29 cellular contexts compared by ENCODE assay signal in genomic region chr3:18432752-18433151, GRCh38. TPM values are rescaled to one million over a fixed set of nuclear protein-coding genes. Genes with fewer than 3 reads are reported as not detected.
DNase-seq lines count a peak whose midpoint lies in the region; ATAC-seq lines count a peak whose summit lies in the region.
"Had no signal": no experiment of that assay in that cellular context is flagged by ENCODE, and none has a peak within 500 bp of the region (broad histone marks: within the 10 kb centered on the region; RNA-seq: fewer than 3 reads in every experiment).

No MANE protein-coding gene starts in this region.

- H3K4me3 ChIP-seq in CD4-positive, alpha-beta memory T cell (ENCODE audit: low read length in 2 of 2), result no peak overlapping the region
- peak overlapping the region; percentile 38 for H3K4me3 ChIP-seq in naive thymus-derived CD4-positive, alpha-beta T cell (ENCODE audit: low read length)
- H3K4me3 ChIP-seq in H7 (ENCODE audit: insufficient read depth, low read depth, low read length), result no peak overlapping the region
- H3K4me3 ChIP-seq: A549, coronary artery, Peyer's patch, thyroid gland, vagina had no signal

- peaks cover 94% of the 10 kb centered on the region for H3K4me1 ChIP-seq in CD4-positive, alpha-beta memory T cell (ENCODE audit: insufficient read depth, low read length)
- H3K4me1 ChIP-seq in naive thymus-derived CD4-positive, alpha-beta T cell (ENCODE audit: control insufficient read depth in 2 of 2, insufficient read depth in 2 of 2, low read length in 2 of 2), result peaks cover 4 to 43% of the 10 kb centered on the region in 2 donors
- H3K4me1 ChIP-seq: A549, Peyer's patch, thyroid gland, vagina had no signal

- POLR2A ChIA-PET in CD4-positive, alpha-beta memory T cell (lab: Charles Lee; ENCODE audit: partially characterized antibody), result interaction anchor here (0.6 to 8.2 kb wide), 3 partner anchors 11 to 252 kb away, joined by 5 to 88 read pairs (median 10); no protein-coding TSS in a partner anchor
- POLR2A ChIA-PET in activated CD4-positive, alpha-beta memory T cell treated with anti-CD3 and anti-CD28 coated beads, Interleukin-2, amount 10 ng/mL, durations not matched to agents 7 days and 5 days (lab: Charles Lee), result interaction anchor here (1.5 to 10.5 kb wide), 5 partner anchors 10 to 326 kb away, joined by 5 to 180 read pairs (median 6); partner anchors contain the start of gene SATB1
- POLR2A ChIA-PET in naive thymus-derived CD4-positive, alpha-beta T cell (lab: Charles Lee), result interaction anchor here (0.6 to 11.5 kb wide), 7 partner anchors 11 to 78 kb away, joined by 3 to 206 read pairs (median 7); partner anchors contain the start of gene SATB1

- DNase-seq in activated CD4-positive, alpha-beta T cell treated with anti-CD3 and anti-CD28 coated beads, Interleukin-2, amount 10 ng/mL, durations not matched to agents 24 days and 14 days, result peak; percentile 56
- no peak for DNase-seq in activated CD4-positive, alpha-beta T cell treated with anti-CD3 and anti-CD28 coated beads, Interleukin-2, amount 50 U/mL, for 1 hour
- DNase-seq in CD4-positive, alpha-beta memory T cell, result no peak
- DNase-seq in activated CD4-positive, alpha-beta memory T cell treated with anti-CD3 and anti-CD28 coated beads, Interleukin-2, amount 10 ng/mL, durations not matched to agents 7 days and 5 days, result no peak
- DNase-seq in naive thymus-derived CD4-positive, alpha-beta T cell, result no peak
- no peak for DNase-seq in H7
- DNase-seq in superior temporal gyrus (ENCODE audit: extremely low spot score), result no peak
- DNase-seq: activated CD4-positive, CD25-positive, alpha-beta regulatory T cell treated with anti-CD3 and anti-CD28 coated beads, Interleukin-2, amount 50 U/mL, for 72 hours; activated CD8-positive, alpha-beta memory T cell treated with anti-CD3 and anti-CD28 coated beads, Interleukin-2, amount 50 U/mL, for 4 hours; AML-193; DMS53; effector memory CD4-positive, alpha-beta T cell; erythroblast; glutamatergic neuron; GOT3; islet precursor cell; left ventricle myocardium superior; NCI-H187; NCI-H226; occipital lobe; Peyer's patch; SIG-M5; stimulated activated naive CD4-positive, alpha-beta T cell; thyroid gland had no signal

- H3K36me3 Mint-ChIP-seq in activated CD4-positive, alpha-beta T cell treated with anti-CD3 and anti-CD28 coated beads, Interleukin-2, amount 10 ng/mL, durations not matched to agents 24 days and 14 days (ENCODE audit: low read depth), result peaks cover 78% of the 10 kb centered on the region
- peaks cover 0 to 4% of the 10 kb centered on the region in 2 donors for H3K36me3 Mint-ChIP-seq in CD4-positive, alpha-beta memory T cell
- H3K36me3 Mint-ChIP-seq in activated CD4-positive, alpha-beta memory T cell treated with anti-CD3 and anti-CD28 coated beads, Interleukin-2, amount 10 ng/mL, durations not matched to agents 7 days and 5 days (ENCODE audit: low read depth), result peaks cover 68% of the 10 kb centered on the region
- peaks cover 0 to 61% (median 8%) of the 10 kb centered on the region in 5 donors for H3K36me3 Mint-ChIP-seq in naive thymus-derived CD4-positive, alpha-beta T cell

- H3K27ac Mint-ChIP-seq in activated CD4-positive, alpha-beta T cell treated with anti-CD3 and anti-CD28 coated beads, Interleukin-2, amount 10 ng/mL, durations not matched to agents 24 days and 14 days, result peak overlapping the region; percentile 88
- H3K27ac Mint-ChIP-seq in CD4-positive, alpha-beta memory T cell, result peak overlapping the region in 6 of 7 donors; percentile 33 to 94 (median 52)
- peak overlapping the region; percentile 85 for H3K27ac Mint-ChIP-seq in activated CD4-positive, alpha-beta memory T cell treated with anti-CD3 and anti-CD28 coated beads, Interleukin-2, amount 10 ng/mL, durations not matched to agents 7 days and 5 days
- H3K27ac Mint-ChIP-seq in naive thymus-derived CD4-positive, alpha-beta T cell, result peak overlapping the region; percentile 87 to 97 (median 91)

- CTCF ChIA-PET in CD4-positive, alpha-beta memory T cell (lab: Charles Lee; ENCODE audit: partially characterized antibody), result interaction anchor here (0.7 to 1.2 kb wide), 2 partner anchors 15 to 325 kb away, joined by 3 read pairs; no protein-coding TSS in a partner anchor
- CTCF ChIA-PET in activated CD4-positive, alpha-beta memory T cell treated with anti-CD3 and anti-CD28 coated beads, Interleukin-2, amount 10 ng/mL, durations not matched to agents 7 days and 5 days (lab: Charles Lee), result interaction anchor here (1.5 kb wide), 1 partner anchor 127 kb away, joined by 3 read pairs; no protein-coding TSS in a partner anchor
- CTCF ChIA-PET in naive thymus-derived CD4-positive, alpha-beta T cell (lab: Charles Lee), result interaction anchor here (2.6 kb wide), 1 partner anchor 9 kb away, joined by 11 read pairs; no protein-coding TSS in a partner anchor

- no peaks in the 10 kb centered on the region for H3K27me3 ChIP-seq in CD4-positive, alpha-beta memory T cell (ENCODE audit: insufficient read depth, low read length)
- no peaks in the 10 kb centered on the region for H3K27me3 ChIP-seq in naive thymus-derived CD4-positive, alpha-beta T cell (ENCODE audit: control insufficient read depth in 2 of 2, insufficient read depth in 2 of 2, low read length in 2 of 2)
- no peaks in the 10 kb centered on the region; the same call in 1 of the 2 replicates for H3K27me3 ChIP-seq in H7 (ENCODE audit: control insufficient read depth, insufficient read depth, low read length)
- H3K27me3 ChIP-seq: Peyer's patch, thyroid gland, vagina had no signal

- H3K36me3 ChIP-seq in CD4-positive, alpha-beta memory T cell (ENCODE audit: insufficient read depth, low read length), result no peaks in the 10 kb centered on the region
- H3K36me3 ChIP-seq in naive thymus-derived CD4-positive, alpha-beta T cell (ENCODE audit: control insufficient read depth in 2 of 3, insufficient read depth in 3 of 3, low read length in 3 of 3), result peaks cover 0 to 4% (median 0%) of the 10 kb centered on the region in 3 experiments
- H3K36me3 ChIP-seq in H7 (replicated peaks; ENCODE audit: control insufficient read depth, insufficient read depth, low read length), result no peaks in the 10 kb centered on the region
- H3K36me3 ChIP-seq: Peyer's patch, thyroid gland, vagina had no signal

- H3K27me3 Mint-ChIP-seq in activated CD4-positive, alpha-beta T cell treated with anti-CD3 and anti-CD28 coated beads, Interleukin-2, amount 10 ng/mL, durations not matched to agents 24 days and 14 days, result no peaks in the 10 kb centered on the region
- no peaks in the 10 kb centered on the region for H3K27me3 Mint-ChIP-seq in CD4-positive, alpha-beta memory T cell
- H3K27me3 Mint-ChIP-seq in activated CD4-positive, alpha-beta memory T cell treated with anti-CD3 and anti-CD28 coated beads, Interleukin-2, amount 10 ng/mL, durations not matched to agents 7 days and 5 days, result no peaks in the 10 kb centered on the region
- no peaks in the 10 kb centered on the region for H3K27me3 Mint-ChIP-seq in naive thymus-derived CD4-positive, alpha-beta T cell

- H3K4me1 Mint-ChIP-seq in activated CD4-positive, alpha-beta T cell treated with anti-CD3 and anti-CD28 coated beads, Interleukin-2, amount 10 ng/mL, durations not matched to agents 24 days and 14 days, result peaks cover 52% of the 10 kb centered on the region
- H3K4me1 Mint-ChIP-seq in CD4-positive, alpha-beta memory T cell, result peaks cover 54 to 79% (median 63%) of the 10 kb centered on the region in 4 donors
- H3K4me1 Mint-ChIP-seq in activated CD4-positive, alpha-beta memory T cell treated with anti-CD3 and anti-CD28 coated beads, Interleukin-2, amount 10 ng/mL, durations not matched to agents 7 days and 5 days, result peaks cover 72% of the 10 kb centered on the region
- peaks cover 33 to 78% (median 69%) of the 10 kb centered on the region in 7 donors for H3K4me1 Mint-ChIP-seq in naive thymus-derived CD4-positive, alpha-beta T cell

- H3K9me3 Mint-ChIP-seq in activated CD4-positive, alpha-beta T cell treated with anti-CD3 and anti-CD28 coated beads, Interleukin-2, amount 10 ng/mL, durations not matched to agents 24 days and 14 days, result no peaks in the 10 kb centered on the region
- no peaks in the 10 kb centered on the region for H3K9me3 Mint-ChIP-seq in CD4-positive, alpha-beta memory T cell
- no peaks in the 10 kb centered on the region for H3K9me3 Mint-ChIP-seq in activated CD4-positive, alpha-beta memory T cell treated with anti-CD3 and anti-CD28 coated beads, Interleukin-2, amount 10 ng/mL, durations not matched to agents 7 days and 5 days
- no peaks in the 10 kb centered on the region for H3K9me3 Mint-ChIP-seq in naive thymus-derived CD4-positive, alpha-beta T cell

- no peak for ATAC-seq in naive thymus-derived CD4-positive, alpha-beta T cell
- ATAC-seq in HG03159 (IDR thresholded peaks at IDR 0.05; ENCODE audit: unreplicated experiment), result no peak
- ATAC-seq: A549, left ventricle myocardium superior had no signal

- H3K4me3 Mint-ChIP-seq in activated CD4-positive, alpha-beta T cell treated with anti-CD3 and anti-CD28 coated beads, Interleukin-2, amount 10 ng/mL, durations not matched to agents 24 days and 14 days, result peak overlapping the region; percentile 82
- peak overlapping the region in 7 of 8 donors; percentile 27 to 86 (median 54) for H3K4me3 Mint-ChIP-seq in CD4-positive, alpha-beta memory T cell
- H3K4me3 Mint-ChIP-seq in activated CD4-positive, alpha-beta memory T cell treated with anti-CD3 and anti-CD28 coated beads, Interleukin-2, amount 10 ng/mL, durations not matched to agents 7 days and 5 days, result peak overlapping the region; percentile 73
- H3K4me3 Mint-ChIP-seq in naive thymus-derived CD4-positive, alpha-beta T cell, result peak overlapping the region; percentile 61 to 100 (median 89)

- H3K9me3 ChIP-seq in CD4-positive, alpha-beta memory T cell (ENCODE audit: control insufficient read depth in 1 of 2, low read length in 2 of 2), result no peaks in the 10 kb centered on the region
- no peaks in the 10 kb centered on the region for H3K9me3 ChIP-seq in naive thymus-derived CD4-positive, alpha-beta T cell (ENCODE audit: control insufficient read depth in 2 of 3, low read length in 3 of 3)
- H3K9me3 ChIP-seq: A549, Peyer's patch, thyroid gland, vagina had no signal

- intact Hi-C loops in activated CD4-positive, alpha-beta T cell treated with anti-CD3 and anti-CD28 coated beads, Interleukin-2, amount 10 ng/mL, durations not matched to agents 24 days and 14 days (cut with micrococcal nuclease), result loop anchor here (1.0 to 10.0 kb wide), 3 partner anchors 8 to 1918 kb away; partner anchors contain the start of gene RFTN1
- intact Hi-C loops in CD4-positive, alpha-beta memory T cell (cut with micrococcal nuclease), result loop anchor here (1.0 kb wide), 1 partner anchor 7 kb away; the partner anchor contains the start of gene SATB1
- intact Hi-C loops in naive thymus-derived CD4-positive, alpha-beta T cell (cut with micrococcal nuclease), result loop anchor here (1.0 to 10.0 kb wide), 2 partner anchors 9 to 1548 kb away; partner anchors contain the start of gene PLCL2 (in 1 of the 2)

- H3K27ac ChIP-seq in CD4-positive, alpha-beta memory T cell (ENCODE audit: low read depth, low read length), result peak overlapping the region; percentile 34
- H3K27ac ChIP-seq in naive thymus-derived CD4-positive, alpha-beta T cell (ENCODE audit: low read depth, low read length), result peak overlapping the region; percentile 97
- H3K27ac ChIP-seq: A549, coronary artery, Peyer's patch, thyroid gland, vagina had no signal

RNA-seq across cellular contexts. Expression of gene SATB1, which starts 7.6 kb away (rescaled TPM):
- total RNA-seq in activated CD4-positive, alpha-beta T cell treated with anti-CD3 and anti-CD28 coated beads, Interleukin-2, amount 10 ng/mL, durations not matched to agents 24 days and 14 days, result 561 and 571 TPM in 2 replicates
- total RNA-seq in CD4-positive, alpha-beta memory T cell, result 100 to 1,000 TPM; 211 TPM
- 100 to 1,000 TPM; 101 to 109 TPM for polyA plus RNA-seq in CD4-positive, alpha-beta memory T cell
- total RNA-seq in activated CD4-positive, alpha-beta memory T cell treated with anti-CD3 and anti-CD28 coated beads, Interleukin-2, amount 10 ng/mL, durations not matched to agents 7 days and 5 days, result 100 to 1,000 TPM; 263 to 267 TPM
- 100 to 1,000 TPM; 258 to 482 (median 451) TPM for total RNA-seq in naive thymus-derived CD4-positive, alpha-beta T cell
- 100 to 1,000 TPM; 286 to 389 TPM for polyA plus RNA-seq in naive thymus-derived CD4-positive, alpha-beta T cell
- total RNA-seq in H7 (2014; rRNA removed; shearing (Covaris generic)), result 7.5 and 8.9 TPM in 2 replicates
- total RNA-seq: G401 had no signal

Comparison
In these comparisons a context has a peak if more than half of its experiments do, and no peak if none do; other contexts are left out.
1. RNA of gene SATB1, which starts 7.6 kb away (total RNA-seq): 561 to 571 TPM in activated CD4-positive, alpha-beta T cell treated with anti-CD3 and anti-CD28 coated beads, Interleukin-2, amount 10 ng/mL, durations not matched to agents 24 days and 14 days, 258 to 482 TPM in naive thymus-derived CD4-positive, alpha-beta T cell, 263 to 267 TPM in activated CD4-positive, alpha-beta memory T cell treated with anti-CD3 and anti-CD28 coated beads, Interleukin-2, amount 10 ng/mL, durations not matched to agents 7 days and 5 days and 211 TPM in CD4-positive, alpha-beta memory T cell; 7.5 to 8.9 TPM in H7; every median in the first group is over 10 times any median in the second.
2. Peak in every context shown above with its lines, with median percentiles within 50 percentile points of each other: H3K27ac Mint-ChIP-seq and H3K4me3 Mint-ChIP-seq.